In genomic region chr4:158268553-158268952, GRCh38 we compare ENCODE assay signal across 23 cellular contexts.
"Had no signal": no experiment of that assay in that cellular context is flagged by ENCODE, and none has a peak within 500 bp of the region (broad histone marks: within the 10 kb centered on the region; RNA-seq: fewer than 3 reads in every experiment).

No MANE protein-coding gene starts in this region.

- DNase-seq: activated CD4-positive, alpha-beta T cell treated with anti-CD3 and anti-CD28 coated beads for 1 hour; activated CD8-positive, alpha-beta memory T cell treated with anti-CD3 and anti-CD28 coated beads for 24 hours; activated CD8-positive, alpha-beta memory T cell treated with anti-CD3 and anti-CD28 coated beads, Interleukin-2, amount 50 U/mL, for 48 hours; activated effector memory CD4-positive, alpha-beta T cell treated with Interleukin-2 at 50 U/mL for 16 hours; activated naive CD4-positive, alpha-beta T cell treated with anti-CD3 and anti-CD28 coated beads, Interleukin-2, amount 50 U/mL, for 16 hours; activated T-cell treated with anti-CD3 and anti-CD28 coated beads, Interleukin-2, amount 50 U/mL, for 48 hours; effector CD8-positive, alpha-beta T cell; gastrocnemius medialis; heart left ventricle; left ventricle myocardium inferior; mammary epithelial cell; midbrain; nucleus accumbens; stimulated activated CD4-positive, alpha-beta T cell treated with anti-CD3 and anti-CD28 coated beads, Interleukin-2, amount 100 ng/mL, for 24 hours; SW 1271; T-helper 2 cell; upper lobe of left lung had no signal

- H3K4me3 ChIP-seq: ascending aorta, breast epithelium, gastrocnemius medialis, heart left ventricle, left ventricle myocardium inferior, thoracic aorta, upper lobe of left lung had no signal

- H3K27ac Mint-ChIP-seq: dendritic cell treated with granulocyte-macrophage colony-stimulating factor and Interleukin-4, amounts not matched to agents 40 ng/mL and 50 ng/mL, for 4 days; nephron had no signal

- H3K9me3 ChIP-seq: ascending aorta, breast epithelium, gastrocnemius medialis, heart left ventricle, left ventricle myocardium inferior, thoracic aorta, upper lobe of left lung had no signal

- H3K27me3 ChIP-seq: ascending aorta, breast epithelium, gastrocnemius medialis, heart left ventricle, upper lobe of left lung had no signal

- H3K27me3 Mint-ChIP-seq: dendritic cell treated with granulocyte-macrophage colony-stimulating factor and Interleukin-4, amounts not matched to agents 40 ng/mL and 50 ng/mL, for 4 days had no signal

- ATAC-seq: gastrocnemius medialis, heart left ventricle had no signal

- H3K4me3 Mint-ChIP-seq: dendritic cell treated with granulocyte-macrophage colony-stimulating factor and Interleukin-4, amounts not matched to agents 40 ng/mL and 50 ng/mL, for 4 days; nephron had no signal

- H3K9me3 Mint-ChIP-seq: dendritic cell treated with granulocyte-macrophage colony-stimulating factor and Interleukin-4, amounts not matched to agents 40 ng/mL and 50 ng/mL, for 4 days; nephron had no signal

- H3K4me1 Mint-ChIP-seq: nephron had no signal

- H3K4me1 ChIP-seq: ascending aorta, breast epithelium, gastrocnemius medialis, heart left ventricle, left ventricle myocardium inferior, upper lobe of left lung had no signal

- H3K27ac ChIP-seq: ascending aorta, breast epithelium, gastrocnemius medialis, heart left ventricle, left ventricle myocardium inferior, thoracic aorta, upper lobe of left lung, VCaP had no signal
